ENCODE assay signal across 1 cellular context in genomic region chr19:2061093-2061935, GRCh38.
TF ChIP-seq lines count a peak whose summit lies in the region.

No MANE protein-coding gene starts in this region.

TF ChIP-seq in K562, 482 proteins besides CTCF, POLR2A, EP300 and RAD21 (continued from another document):
- TF ChIP-seq TRIM25 (IDR thresholded peaks at IDR 0.05; ENCODE audit: borderline replicate concordance), result no peak
- TF ChIP-seq BMI1 (IDR thresholded peaks at IDR 0.05; ENCODE audit: low read length), result peak; percentile 86
- TF ChIP-seq MAFK (IDR thresholded peaks at IDR 0.05; ENCODE audit: low read length), result 0 out of 2 replicates have a peak, but pooled peaks have one; percentile 23
- TF ChIP-seq ZNF282 (CRISPR knock-in tag; IDR thresholded peaks at IDR 0.05), result no peak
- TF ChIP-seq POLR2AphosphoS2 (IDR thresholded peaks at IDR 0.05; ENCODE audit: low read length), result peak; percentile 48; the same call in 1 of the 2 replicates
- TF ChIP-seq HMG20B (CRISPR knock-in tag; IDR thresholded peaks at IDR 0.05), result no peak
- TF ChIP-seq ZNF175 (CRISPR knock-in tag; IDR thresholded peaks at IDR 0.05; ENCODE audit: low read depth), result no peak; the same call in none of the 2 replicates
- no peak for TF ChIP-seq ZNF780A (CRISPR knock-in tag; IDR thresholded peaks at IDR 0.05)
- TF ChIP-seq MLLT1 (IDR thresholded peaks at IDR 0.05), result no peak; a peak in 1 of 4 replicates
- no peak for TF ChIP-seq BRCA1 (IDR thresholded peaks at IDR 0.05)
- TF ChIP-seq BRCA1 (CRISPR knock-in tag; IDR thresholded peaks at IDR 0.05), result no peak
- no peak for TF ChIP-seq PTRF (tag; IDR thresholded peaks at IDR 0.05)
- no peak for TF ChIP-seq ARID3A (IDR thresholded peaks at IDR 0.05; ENCODE audit: borderline replicate concordance, low read depth, low read length)
- no peak for TF ChIP-seq ZNF551 (CRISPR knock-in tag; IDR thresholded peaks at IDR 0.05)
- TF ChIP-seq CC2D1A (IDR thresholded peaks at IDR 0.05), result no peak
- no peak for TF ChIP-seq FOXJ3 (CRISPR knock-in tag; IDR thresholded peaks at IDR 0.05)
- peak; percentile 86 for TF ChIP-seq CREM (IDR thresholded peaks at IDR 0.05; ENCODE audit: low read depth)
- peak; percentile 65 for TF ChIP-seq ZNF316 (IDR thresholded peaks at IDR 0.05)
